Comparison of ENCODE assay signal across 8 cellular contexts in the genomic region with DNA sequence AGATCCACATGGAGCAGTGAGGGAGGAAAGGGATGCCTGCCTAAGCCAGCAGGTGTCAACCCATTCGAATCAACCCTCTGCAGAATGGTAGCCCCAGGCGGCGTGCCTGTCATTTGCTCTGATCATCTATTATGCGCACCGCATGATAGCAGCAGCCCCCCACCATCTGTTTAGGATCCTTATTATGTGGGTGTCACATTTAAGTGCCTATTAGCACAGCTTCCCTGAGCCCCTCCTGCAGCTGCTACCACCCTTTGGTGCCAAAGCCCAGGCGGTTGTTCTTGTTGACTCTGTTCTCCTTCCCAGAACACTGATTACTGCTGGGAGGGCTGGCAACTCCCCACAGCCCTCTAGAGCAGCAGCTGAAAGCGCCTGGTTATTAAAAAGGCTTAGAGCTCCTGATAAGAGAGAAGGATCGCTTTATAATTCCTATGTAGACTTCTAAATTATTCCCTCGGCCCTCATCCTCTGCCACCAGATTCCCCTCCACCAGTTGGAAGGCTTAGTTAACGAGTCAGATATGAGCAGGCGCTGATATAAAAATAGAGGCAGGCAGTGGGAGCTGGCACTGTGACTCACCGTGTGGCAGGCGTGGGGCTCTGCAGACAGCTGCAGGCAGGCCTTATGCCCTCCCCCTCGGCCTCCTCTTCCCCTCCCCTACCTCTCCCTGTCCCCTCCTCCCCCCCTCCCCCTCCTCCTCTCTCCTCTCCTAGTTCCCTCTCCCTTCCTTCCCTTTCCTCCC. TPM values are rescaled to one million over a fixed set of nuclear protein-coding genes. Genes with fewer than 3 reads are reported as not detected.
DNase-seq lines count a peak whose midpoint lies in the region; ATAC-seq, FAIRE-seq and TF ChIP-seq lines count a peak whose summit lies in the region.

No MANE protein-coding gene starts in this region.

- H3K27me3 Mint-ChIP-seq in immature natural killer cell (ENCODE audit: low read depth in 3 of 3) = peaks cover 16 to 27% (median 24%) of the 10 kb centered on the region in 3 donors

- ATAC-seq in HG03135 (IDR thresholded peaks at IDR 0.05; ENCODE audit: unreplicated experiment) = no peak
- no peak for ATAC-seq in HG03097 (IDR thresholded peaks at IDR 0.05; ENCODE audit: low FRiP score, unreplicated experiment)

- H3K4me1 ChIP-seq in endocrine pancreas (ENCODE audit: control insufficient read depth, insufficient read depth, low read length) = no peaks in the 10 kb centered on the region

- DNase-seq in D721Med (ENCODE audit: insufficient read length, low spot score) (peak; percentile 75), LoVo (ENCODE audit: low spot score) (peak; percentile 31), RPMI7951 (ENCODE audit: low read depth) (peak; percentile 87), myocyte (ENCODE audit: low read depth) (peak; percentile 98), immature natural killer cell (no peak)

- no peak overlapping the region for H3K27ac Mint-ChIP-seq in immature natural killer cell

- TF ChIP-seq CTCF in D721Med (IDR thresholded peaks at IDR 0.05; ENCODE audit: insufficient read depth, missing control alignments) = no peak

- H3K9ac ChIP-seq in endocrine pancreas (ENCODE audit: control insufficient read depth, insufficient read depth, low read length) = peak overlapping the region; percentile 32

- H3K36me3 Mint-ChIP-seq in immature natural killer cell = no peaks in the 10 kb centered on the region

- no peaks in the 10 kb centered on the region for H3K9me3 ChIP-seq in endocrine pancreas (ENCODE audit: control insufficient read depth, low read length)

- H3K4me3 Mint-ChIP-seq in immature natural killer cell = peak overlapping the region in 1 of 5 donors; percentile 38

- no peaks in the 10 kb centered on the region for H3K36me3 ChIP-seq in endocrine pancreas (ENCODE audit: control insufficient read depth, insufficient read depth, low read length)

- peaks cover 7 to 8% of the 10 kb centered on the region in 2 donors for H3K4me1 Mint-ChIP-seq in immature natural killer cell

- H3K9me3 Mint-ChIP-seq in immature natural killer cell = no peaks in the 10 kb centered on the region

- no peaks in the 10 kb centered on the region for H3K27me3 ChIP-seq in endocrine pancreas (ENCODE audit: control insufficient read depth, insufficient read depth, low read length)

- peak; percentile 6 for FAIRE-seq in D721Med (lab: Jason Lieb, UNC)

- H3K4me3 ChIP-seq in endocrine pancreas (ENCODE audit: control insufficient read depth, insufficient read depth, low read length) = no peak overlapping the region

RNA-seq across cellular contexts. Expression of gene ACTA1, which starts 23.0 kb away (rescaled TPM):
- total RNA-seq in RPMI7951 (2014; rRNA removed; shearing (Covaris generic)) = not detected in 2 replicates
- 1,702 and 1,763 TPM in 2 replicates for total RNA-seq in myocyte
- polyA plus RNA-seq in myocyte (2012) = 719 TPM
- polyA plus RNA-seq in immature natural killer cell = not detected

Comparison
In these comparisons a context has a peak if more than half of its experiments do, and no peak if none do; other contexts are left out.
1. DNase-seq: peak in D721Med (single experiment), LoVo (single experiment), RPMI7951 (single experiment) and myocyte (single experiment); none in immature natural killer cell (0 of 3).
2. RNA of gene ACTA1, which starts 23.0 kb away (total RNA-seq): 1,702 to 1,763 TPM in myocyte; not detected in RPMI7951; every median in the first group is over 1,000 times any median in the second.